In the genomic region with DNA sequence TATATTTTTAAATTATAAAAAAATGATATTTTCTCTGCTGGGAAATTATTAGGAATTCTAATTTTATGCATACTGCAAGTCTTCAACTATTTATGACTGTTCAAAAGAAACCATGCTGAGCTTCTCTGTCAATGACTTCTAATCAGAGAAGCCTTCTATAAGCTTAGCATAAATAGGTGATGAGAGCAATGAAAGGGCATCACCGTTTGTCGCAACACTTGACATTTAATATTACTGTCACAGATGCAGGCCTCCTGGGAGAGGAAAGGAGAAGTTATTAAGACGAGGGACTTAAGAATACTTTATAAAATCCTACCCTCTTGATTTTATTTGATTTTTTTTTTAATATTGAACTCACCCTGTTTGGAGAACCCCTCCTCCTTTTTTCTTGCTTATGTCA, we compare ENCODE assay signal across 28 cellular contexts.
"Had no signal": no experiment of that assay in that cellular context is flagged by ENCODE, and none has a peak within 500 bp of the region (broad histone marks: within the 10 kb centered on the region; RNA-seq: fewer than 3 reads in every experiment).

No MANE protein-coding gene starts in this region.

- H3K4me3 ChIP-seq: colonic mucosa, esophagus squamous epithelium, gastrocnemius medialis, heart left ventricle, hepatocyte, left ventricle myocardium inferior, lower lobe of right lung, mucosa of descending colon had no signal

- H3K27me3 ChIP-seq: colonic mucosa, esophagus squamous epithelium, gastrocnemius medialis, heart left ventricle, hepatocyte had no signal

- H2AFZ ChIP-seq: hepatocyte had no signal

- H3K36me3 ChIP-seq: colonic mucosa, esophagus squamous epithelium, gastrocnemius medialis, heart left ventricle, left ventricle myocardium inferior, lower lobe of right lung had no signal

- DNase-seq: colonic mucosa; cortex of kidney; effector CD8-positive, alpha-beta T cell; effector memory CD8-positive, alpha-beta T cell; endodermal cell; erythroblast; esophagus squamous epithelium; foreskin fibroblast; foreskin melanocyte; gastrocnemius medialis; glutamatergic neuron; heart left ventricle; hypothalamus; immature natural killer cell; islet precursor cell; kidney; kidney glomerular epithelial cell; left colon; left ventricle myocardium inferior; lower lobe of right lung; mesenchymal stem cell; mucosa of descending colon; naive B cell; naive thymus-derived CD8-positive, alpha-beta T cell had no signal

- H3K27ac ChIP-seq: colonic mucosa, epithelial cell of prostate, esophagus squamous epithelium, gastrocnemius medialis, heart left ventricle, hepatocyte, left ventricle myocardium inferior, lower lobe of right lung had no signal

- ATAC-seq: effector memory CD8-positive, alpha-beta T cell; esophagus mucosa; gastrocnemius medialis; heart left ventricle; left colon; left lobe of liver; lower lobe of right lung; mucosa of descending colon; naive thymus-derived CD8-positive, alpha-beta T cell had no signal

- H3K4me2 ChIP-seq: hepatocyte had no signal

- H3K9me3 ChIP-seq: colonic mucosa, esophagus squamous epithelium, gastrocnemius medialis, heart left ventricle, left ventricle myocardium inferior, lower lobe of right lung, mucosa of descending colon had no signal

- H3K79me2 ChIP-seq: hepatocyte had no signal
